Comparison of ENCODE assay signal across 23 cellular contexts in the genomic region with DNA sequence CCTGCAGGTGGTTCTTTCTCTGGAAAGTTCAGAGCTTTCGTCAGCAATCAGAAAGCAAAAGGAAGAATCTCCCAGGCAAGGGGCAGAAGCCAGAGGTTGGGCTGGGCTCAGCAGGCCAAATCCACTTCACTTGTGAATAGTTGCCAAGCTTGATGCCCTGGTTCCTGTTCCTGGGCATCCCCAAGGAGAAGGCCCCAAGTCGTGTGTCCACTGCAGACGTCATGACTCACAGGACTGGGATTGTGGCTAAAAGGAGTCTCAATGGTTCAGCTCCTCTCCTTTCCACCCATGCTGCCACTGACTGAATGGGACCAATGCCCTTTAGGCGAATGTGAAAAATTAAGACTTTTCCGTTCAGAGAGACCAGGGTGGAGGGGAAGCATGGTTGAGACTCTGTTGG. TPM values are rescaled to one million over a fixed set of nuclear protein-coding genes. Genes with fewer than 3 reads are reported as not detected.
DNase-seq lines count a peak whose midpoint lies in the region; ATAC-seq and TF ChIP-seq lines count a peak whose summit lies in the region.
"Had no signal": no experiment of that assay in that cellular context is flagged by ENCODE, and none has a peak within 500 bp of the region (broad histone marks: within the 10 kb centered on the region; RNA-seq: fewer than 3 reads in every experiment).

No MANE protein-coding gene starts in this region.

- ATAC-seq in left lung: peak; percentile 53
- ATAC-seq in HG02981 (IDR thresholded peaks at IDR 0.05; ENCODE audit: unreplicated experiment): no peak
- no peak for ATAC-seq in GM19463 (IDR thresholded peaks at IDR 0.05; ENCODE audit: unreplicated experiment)
- ATAC-seq in activated naive CD8-positive, alpha-beta T cell treated with anti-CD3 and anti-CD28 coated beads, Interleukin-2, amount 50 U/mL, for 24 hours: no peak
- ATAC-seq: Panc1; stimulated activated naive B cell treated with anti-CD40 and anti-IgM and Interleukin-4, amounts not matched to agents 10 μg/mL and 1 μg/mL and 100 μg/mL, for 72 hours had no signal

- H3K27ac Mint-ChIP-seq in activated naive CD8-positive, alpha-beta T cell treated with anti-CD3 and anti-CD28 coated beads, Interleukin-2, amount 50 U/mL, for 24 hours: no peak overlapping the region
- H3K27ac Mint-ChIP-seq: mesothelial cell of epicardium; stimulated activated naive B cell treated with anti-CD40 and anti-IgM and Interleukin-4, amounts not matched to agents 10 μg/mL and 1 μg/mL and 100 μg/mL, for 72 hours had no signal

- H3K9me3 Mint-ChIP-seq in activated naive CD8-positive, alpha-beta T cell treated with anti-CD3 and anti-CD28 coated beads, Interleukin-2, amount 50 U/mL, for 24 hours: no peaks in the 10 kb centered on the region
- H3K9me3 Mint-ChIP-seq: CD4-positive, CD25-positive, alpha-beta regulatory T cell; mesothelial cell of epicardium; stimulated activated naive B cell treated with anti-CD40 and anti-IgM and Interleukin-4, amounts not matched to agents 10 μg/mL and 1 μg/mL and 100 μg/mL, for 72 hours had no signal

- no peaks in the 10 kb centered on the region for H3K9me3 ChIP-seq in left lung
- H3K9me3 ChIP-seq: adrenal gland, tibial artery had no signal

- H3K4me3 ChIP-seq in left lung: no peak overlapping the region
- H3K4me3 ChIP-seq: adrenal gland, tibial artery had no signal

- no peak for TF ChIP-seq CTCF in left lung (IDR thresholded peaks at IDR 0.05)

- peak overlapping the region in 1 of 2 donors; percentile 35 for H3K27ac ChIP-seq in left lung
- H3K27ac ChIP-seq: tibial artery had no signal

- in situ Hi-C loops in ACHN (cut with HindIII; ENCODE audit: low pct_ligation_motif_present, low pct_unique_long_range_greater_than_20kb, low sequenced_read_pairs): no loop called here

- no peaks in the 10 kb centered on the region for H3K27me3 ChIP-seq in left lung
- H3K27me3 ChIP-seq: adrenal gland, tibial artery had no signal

- H3K4me3 Mint-ChIP-seq in activated naive CD8-positive, alpha-beta T cell treated with anti-CD3 and anti-CD28 coated beads, Interleukin-2, amount 50 U/mL, for 24 hours: no peak overlapping the region
- H3K4me3 Mint-ChIP-seq: CD4-positive, CD25-positive, alpha-beta regulatory T cell; mesothelial cell of epicardium; stimulated activated naive B cell treated with anti-CD40 and anti-IgM and Interleukin-4, amounts not matched to agents 10 μg/mL and 1 μg/mL and 100 μg/mL, for 72 hours had no signal

- H3K27me3 Mint-ChIP-seq in activated naive CD8-positive, alpha-beta T cell treated with anti-CD3 and anti-CD28 coated beads, Interleukin-2, amount 50 U/mL, for 24 hours: no peaks in the 10 kb centered on the region
- H3K27me3 Mint-ChIP-seq: CD4-positive, CD25-positive, alpha-beta regulatory T cell; stimulated activated naive B cell treated with anti-CD40 and anti-IgM and Interleukin-4, amounts not matched to agents 10 μg/mL and 1 μg/mL and 100 μg/mL, for 72 hours had no signal

- peaks cover 0 to 23% of the 10 kb centered on the region in 2 donors for H3K36me3 ChIP-seq in left lung
- H3K36me3 ChIP-seq: adrenal gland had no signal

- no peaks in the 10 kb centered on the region for H3K36me3 Mint-ChIP-seq in activated naive CD8-positive, alpha-beta T cell treated with anti-CD3 and anti-CD28 coated beads, Interleukin-2, amount 50 U/mL, for 24 hours (ENCODE audit: low read depth)

- DNase-seq in ACHN (peak; percentile 70), HT1080 (ENCODE audit: low read depth) (peak; percentile 80), astrocyte of the hippocampus (ENCODE audit: low read depth, low spot score) (peak; percentile 66), left lung (no peak), NCI-H1105 (lab: John Stamatoyannopoulos, UW) (no peak)
- DNase-seq in activated naive CD8-positive, alpha-beta T cell treated with anti-CD3 and anti-CD28 coated beads, Interleukin-2, amount 50 U/mL, for 24 hours: no peak
- DNase-seq: activated CD4-positive, alpha-beta T cell treated with anti-CD3 and anti-CD28 coated beads for 4 hours; activated effector memory CD4-positive, alpha-beta T cell treated with Interleukin-2 at 50 U/mL for 16 hours; adrenal gland; CD4-positive, CD25-positive, alpha-beta regulatory T cell; DMS79 treated with DMSO at 0.1 percent for 48 hours; effector CD8-positive, alpha-beta T cell; H7; NCI-H1417 treated with DMSO at 0.1 percent for 48 hours; NCI-H2171 treated with DMSO at 0.1 percent for 48 hours; NCI-H82; stimulated activated CD4-positive, alpha-beta T cell treated with anti-CD3 and anti-CD28 coated beads, Interleukin-15, amount 100 ng/mL, for 24 hours; stimulated activated naive B cell treated with anti-CD40 and anti-IgM and Interleukin-4, amounts not matched to agents 10 μg/mL and 1 μg/mL and 100 μg/mL, for 72 hours; tibial artery had no signal

- intact Hi-C loops in left lung (cut with DNase I): no loop called here

- H3K4me1 ChIP-seq in left lung: peaks cover 10 to 26% of the 10 kb centered on the region in 2 donors

- H3K4me1 Mint-ChIP-seq in activated naive CD8-positive, alpha-beta T cell treated with anti-CD3 and anti-CD28 coated beads, Interleukin-2, amount 50 U/mL, for 24 hours: peaks cover 16% of the 10 kb centered on the region

RNA-seq across cellular contexts. Expression of gene TRIM8, which starts 38.6 kb away (rescaled TPM):
- total RNA-seq in HT1080 (2014; rRNA removed; shearing (Covaris generic)): 104 and 117 TPM in 2 replicates
- 188 and 198 TPM in 2 replicates for polyA plus RNA-seq in HT1080 (2015; cell fraction: cytosol; rRNA removed)
- polyA plus RNA-seq in HT1080 (2015; cell fraction: nucleus; rRNA removed): 106 and 115 TPM in 2 replicates
- 100 to 1,000 TPM; 123 to 180 TPM for total RNA-seq in left lung

Comparison
In these comparisons a context has a peak if more than half of its experiments do, and no peak if none do; other contexts are left out.
1. DNase-seq: peak in ACHN (single experiment), HT1080 (single experiment) and astrocyte of the hippocampus (single experiment); none in left lung (0 of 2), NCI-H1105 (single experiment) and activated naive CD8-positive, alpha-beta T cell treated with anti-CD3 and anti-CD28 coated beads, Interleukin-2, amount 50 U/mL, for 24 hours (single experiment).